12 cellular contexts compared by ENCODE assay signal in the genomic region with DNA sequence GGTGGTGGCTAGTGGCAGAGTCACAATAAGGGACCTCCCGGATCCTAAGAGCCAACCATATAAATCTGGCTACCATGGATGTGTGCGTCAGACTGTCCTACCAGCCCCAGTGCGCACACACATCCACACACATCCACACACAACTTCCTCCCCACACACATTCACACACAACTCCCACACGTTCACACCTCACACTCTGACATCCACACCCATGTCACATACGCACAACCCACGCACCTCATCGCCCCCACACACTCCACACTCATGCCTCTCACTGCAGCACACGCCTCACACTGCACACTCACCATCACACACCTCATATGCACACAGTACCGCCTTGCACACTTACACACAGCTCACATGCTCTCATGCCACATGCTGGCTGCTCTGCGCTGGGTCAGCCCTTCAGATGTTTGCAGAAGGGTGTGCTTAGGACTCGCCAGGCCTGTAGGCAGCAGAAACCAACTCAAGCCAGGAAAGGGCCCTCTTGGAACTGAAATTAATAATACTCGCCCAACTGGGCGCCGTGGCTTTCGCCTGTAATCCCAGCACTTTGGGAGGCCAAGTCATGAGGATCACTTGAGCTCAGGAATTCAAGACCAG. TPM values are rescaled to one million over a fixed set of nuclear protein-coding genes. Genes with fewer than 3 reads are reported as not detected.
DNase-seq lines count a peak whose midpoint lies in the region; ATAC-seq, FAIRE-seq and TF ChIP-seq lines count a peak whose summit lies in the region.
"Had no signal": no experiment of that assay in that cellular context is flagged by ENCODE, and none has a peak within 500 bp of the region (broad histone marks: within the 10 kb centered on the region; RNA-seq: fewer than 3 reads in every experiment).

No MANE protein-coding gene starts in this region.

- no peak for FAIRE-seq in GM12891 (lab: Jason Lieb, UNC)

- intact Hi-C loops in activated T-helper 2 cell treated with anti-CD3 and anti-CD28 coated beads, Interferon-gamma antibody, Interleukin-2, Interleukin-4, amounts not matched to agents 10 μg/mL and 5 μg/mL and 100 μg/mL, durations not matched to agents 14 hours and 24 hours and 36 hours (cut with micrococcal nuclease), result no loop called here
- intact Hi-C loops in lower lobe of right lung (cut with DNase I), result no loop called here

- TF ChIP-seq CTCF in lower lobe of right lung (IDR thresholded peaks at IDR 0.05), result no peak
- TF ChIP-seq CTCF in coronary artery (IDR thresholded peaks at IDR 0.05), result no peak

- ATAC-seq in lower lobe of right lung, result peak; percentile 51 to 54
- no peak for ATAC-seq in GM19035 (IDR thresholded peaks at IDR 0.05; ENCODE audit: unreplicated experiment)

- TF ChIP-seq POLR2A in GM12891 (IDR thresholded peaks at IDR 0.05; ENCODE audit: low read depth, low read length), result no peak

- no peak overlapping the region for H3K27ac Mint-ChIP-seq in activated T-helper 2 cell treated with anti-CD3 and anti-CD28 coated beads, Interferon-gamma antibody, Interleukin-2, Interleukin-4, amounts not matched to agents 10 μg/mL and 5 μg/mL and 100 μg/mL, durations not matched to agents 14 hours and 24 hours and 36 hours

- H3K9me3 ChIP-seq in lower lobe of right lung, result no peaks in the 10 kb centered on the region

- no peak overlapping the region for H3K27ac ChIP-seq in lower lobe of right lung
- no peak overlapping the region for H3K27ac ChIP-seq in coronary artery
- H3K27ac ChIP-seq: dorsolateral prefrontal cortex, heart left ventricle had no signal

- H3K36me3 Mint-ChIP-seq in activated T-helper 2 cell treated with anti-CD3 and anti-CD28 coated beads, Interferon-gamma antibody, Interleukin-2, Interleukin-4, amounts not matched to agents 10 μg/mL and 5 μg/mL and 100 μg/mL, durations not matched to agents 14 hours and 24 hours and 36 hours (ENCODE audit: low read depth), result no peaks in the 10 kb centered on the region

- peak overlapping the region; percentile 46 for H3K4me3 ChIP-seq in lower lobe of right lung
- H3K4me3 ChIP-seq in coronary artery, result no peak overlapping the region

- peaks cover 16% of the 10 kb centered on the region for H3K27me3 ChIP-seq in lower lobe of right lung (ENCODE audit: low read depth)

- peaks cover 10% of the 10 kb centered on the region for H3K4me1 ChIP-seq in lower lobe of right lung

- peaks cover 6% of the 10 kb centered on the region for H3K4me1 Mint-ChIP-seq in activated T-helper 2 cell treated with anti-CD3 and anti-CD28 coated beads, Interferon-gamma antibody, Interleukin-2, Interleukin-4, amounts not matched to agents 10 μg/mL and 5 μg/mL and 100 μg/mL, durations not matched to agents 14 hours and 24 hours and 36 hours (ENCODE audit: low read depth)

- H3K4me3 Mint-ChIP-seq in activated T-helper 2 cell treated with anti-CD3 and anti-CD28 coated beads, Interferon-gamma antibody, Interleukin-2, Interleukin-4, amounts not matched to agents 10 μg/mL and 5 μg/mL and 100 μg/mL, durations not matched to agents 14 hours and 24 hours and 36 hours (ENCODE audit: low read depth), result peak overlapping the region; percentile 40

- H3K9me3 Mint-ChIP-seq in activated T-helper 2 cell treated with anti-CD3 and anti-CD28 coated beads, Interferon-gamma antibody, Interleukin-2, Interleukin-4, amounts not matched to agents 10 μg/mL and 5 μg/mL and 100 μg/mL, durations not matched to agents 14 hours and 24 hours and 36 hours, result no peaks in the 10 kb centered on the region

- H3K36me3 ChIP-seq in lower lobe of right lung, result no peaks in the 10 kb centered on the region

- peaks cover 13% of the 10 kb centered on the region for H3K27me3 Mint-ChIP-seq in activated T-helper 2 cell treated with anti-CD3 and anti-CD28 coated beads, Interferon-gamma antibody, Interleukin-2, Interleukin-4, amounts not matched to agents 10 μg/mL and 5 μg/mL and 100 μg/mL, durations not matched to agents 14 hours and 24 hours and 36 hours (ENCODE audit: low read depth)

- DNase-seq in AG08396 (ENCODE audit: low spot score) (peak; percentile 8), GM12891 (ENCODE audit: insufficient read length, low spot score) (no peak), lower lobe of right lung (peak; percentile 48), coronary artery (ENCODE audit: low spot score) (no peak), NCI-H2081 treated with DMSO at 0.1 percent for 48 hours (lab: John Stamatoyannopoulos, UW) (no peak)
- DNase-seq in activated T-helper 2 cell treated with anti-CD3 and anti-CD28 coated beads, Interferon-gamma antibody, Interleukin-2, Interleukin-4, amounts not matched to agents 10 μg/mL and 5 μg/mL and 100 μg/mL, durations not matched to agents 14 hours and 24 hours and 36 hours (ENCODE audit: low spot score), result no peak
- no peak for DNase-seq in stimulated activated CD4-positive, alpha-beta T cell treated with anti-CD3 and anti-CD28 coated beads, Interleukin-2, amount 100 ng/mL, for 48 hours
- DNase-seq: activated effector memory CD4-positive, alpha-beta T cell treated with anti-CD3 and anti-CD28 coated beads, Interleukin-2, amount 50 U/mL, for 16 hours; dorsolateral prefrontal cortex; NCI-H1694 had no signal

TF ChIP-seq in GM12891, 5 proteins besides CTCF, POLR2A, EP300 and RAD21:
- TF ChIP-seq POU2F2 (IDR thresholded peaks at IDR 0.05; ENCODE audit: low read depth, low read length) (0 out of 2 replicates have a peak, but pooled peaks have one; percentile 32), SPI1 (IDR thresholded peaks at IDR 0.05; ENCODE audit: low read depth, low read length) (no peak)

RNA-seq across cellular contexts. Expression of a gene that starts 3.0 kb away (rescaled TPM):
- 0.74 TPM for polyA plus RNA-seq in GM12891 (2012; ENCODE audit: low read depth, missing spikeins)
- not detected in 2 replicates for total RNA-seq in activated T-helper 2 cell treated with anti-CD3 and anti-CD28 coated beads, Interferon-gamma antibody, Interleukin-2, Interleukin-4, amounts not matched to agents 10 μg/mL and 5 μg/mL and 100 μg/mL, durations not matched to agents 14 hours and 24 hours and 36 hours
- 0.32 TPM for total RNA-seq in lower lobe of right lung

RNA-seq across cellular contexts. Expression of a gene that starts 32.1 kb away (rescaled TPM):
- polyA plus RNA-seq in GM12891 (2012; ENCODE audit: low read depth, missing spikeins), result 46.3 TPM
- 101 TPM in 2 replicates for total RNA-seq in activated T-helper 2 cell treated with anti-CD3 and anti-CD28 coated beads, Interferon-gamma antibody, Interleukin-2, Interleukin-4, amounts not matched to agents 10 μg/mL and 5 μg/mL and 100 μg/mL, durations not matched to agents 14 hours and 24 hours and 36 hours
- total RNA-seq in lower lobe of right lung, result 61.9 TPM

Comparison
In these comparisons a context has a peak if more than half of its experiments do, and no peak if none do; other contexts are left out.
1. DNase-seq: peak in AG08396 (single experiment) and lower lobe of right lung (single experiment); none in GM12891 (single experiment), activated T-helper 2 cell treated with anti-CD3 and anti-CD28 coated beads, Interferon-gamma antibody, Interleukin-2, Interleukin-4, amounts not matched to agents 10 μg/mL and 5 μg/mL and 100 μg/mL, durations not matched to agents 14 hours and 24 hours and 36 hours (single experiment), coronary artery (single experiment), stimulated activated CD4-positive, alpha-beta T cell treated with anti-CD3 and anti-CD28 coated beads, Interleukin-2, amount 100 ng/mL, for 48 hours (0 of 2) and NCI-H2081 treated with DMSO at 0.1 percent for 48 hours (single experiment).